In the genomic region with DNA sequence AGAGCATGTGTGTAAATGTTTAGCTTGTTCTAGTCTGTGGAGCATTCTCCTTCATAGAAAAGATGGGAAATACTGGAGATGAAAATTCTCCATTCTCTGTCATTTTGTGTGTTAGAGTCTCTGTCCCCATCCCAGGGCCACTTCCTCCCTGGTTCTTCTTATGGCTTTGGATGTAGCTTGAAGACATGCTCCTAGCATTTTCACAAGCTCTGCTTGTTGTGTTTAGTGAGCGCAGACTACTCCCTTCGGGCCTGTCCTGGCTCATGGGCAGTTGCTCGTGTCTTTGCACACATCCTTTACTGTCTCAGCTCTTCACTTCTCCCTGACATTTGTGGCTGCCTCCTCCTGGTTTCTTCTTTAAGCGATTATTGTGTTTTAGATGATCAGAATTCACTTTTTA, we compare ENCODE assay signal across 12 cellular contexts. TPM values are rescaled to one million over a fixed set of nuclear protein-coding genes. Genes with fewer than 3 reads are reported as not detected.
A peak's percentile ranks its signal among the peaks of the same experiment; 100 is the strongest.
DNase-seq lines count a peak whose midpoint lies in the region; ATAC-seq, FAIRE-seq and TF ChIP-seq lines count a peak whose summit lies in the region.
"Had no signal": no experiment of that assay in that cellular context is flagged by ENCODE, and none has a peak within 500 bp of the region (broad histone marks: within the 10 kb centered on the region; RNA-seq: fewer than 3 reads in every experiment).

No MANE protein-coding gene starts in this region.

- no peak for TF ChIP-seq RAD21 in GM12878 (IDR thresholded peaks at IDR 0.05; ENCODE audit: insufficient read depth, low read depth, low read length)

- H3K27me3 ChIP-seq in heart right ventricle (no peaks in the 10 kb centered on the region), GM12878 (replicated peaks in 1 of 2; ENCODE audit: control insufficient read depth in 2 of 2, insufficient read depth in 2 of 2, low read length in 1 of 2) (no peaks in the 10 kb centered on the region), uterus (no peaks in the 10 kb centered on the region), lower lobe of right lung (ENCODE audit: low read depth) (no peaks in the 10 kb centered on the region)

- no peak overlapping the region for H3K9ac ChIP-seq in GM12878 (ENCODE audit: control insufficient read depth, insufficient read depth, low read length)

- no peaks in the 10 kb centered on the region for H4K20me1 ChIP-seq in GM12878 (ENCODE audit: control insufficient read depth, insufficient read depth)

- TF ChIP-seq CTCF in heart right ventricle (IDR thresholded peaks at IDR 0.05) (no peak), GM12878 (IDR thresholded peaks at IDR 0.05 in 2 of 3, conservative IDR thresholded peaks at IDR 0.05 in 1 of 3; ENCODE audit: control insufficient read depth in 2 of 3, extremely low read depth in 1 of 3, insufficient read depth in 1 of 3, low read depth in 3 of 3, low read length in 3 of 3) (no peak), natural killer cell (IDR thresholded peaks at IDR 0.05) (no peak), uterus (IDR thresholded peaks at IDR 0.05) (no peak), lower lobe of right lung (IDR thresholded peaks at IDR 0.05) (no peak)

- H3K9me3 ChIP-seq in heart right ventricle = no peaks in the 10 kb centered on the region
- H3K9me3 ChIP-seq in GM12878 (replicated peaks; ENCODE audit: control insufficient read depth, insufficient read depth, low read length) = no peaks in the 10 kb centered on the region
- no peaks in the 10 kb centered on the region for H3K9me3 ChIP-seq in uterus
- H3K9me3 ChIP-seq in lower lobe of right lung = no peaks in the 10 kb centered on the region

- no peaks in the 10 kb centered on the region for H3K36me3 Mint-ChIP-seq in natural killer cell

- FAIRE-seq in GM12878 (lab: Jason Lieb, UNC) = no peak
- FAIRE-seq: bronchial epithelial cell had no signal

- H3K4me1 ChIP-seq in heart right ventricle (peaks cover 19 to 97% (median 92%) of the 10 kb centered on the region in 9 donors), GM12878 (ENCODE audit: control insufficient read depth, insufficient read depth, low read length) (peaks cover 70% of the 10 kb centered on the region), uterus (peaks cover 4 to 13% of the 10 kb centered on the region in 2 donors), lower lobe of right lung (peaks cover 68% of the 10 kb centered on the region)

- no TSS peak for BruUV-seq in GM12878 (replicated peaks; lab: Mats Ljungman, UMichigan)

- H3K79me2 ChIP-seq in GM12878 (ENCODE audit: control insufficient read depth, insufficient read depth, low read length) = peaks cover 66% of the 10 kb centered on the region

- H3K4me3 ChIP-seq in heart right ventricle = no peak overlapping the region
- H3K4me3 ChIP-seq in GM12878 = no peak overlapping the region
- no peak overlapping the region for H3K4me3 ChIP-seq in uterus
- H3K4me3 ChIP-seq in lower lobe of right lung = no peak overlapping the region

- H3K36me3 ChIP-seq in heart right ventricle = no peaks in the 10 kb centered on the region
- no peaks in the 10 kb centered on the region; a peak in 1 of 4 replicates for H3K36me3 ChIP-seq in GM12878 (ENCODE audit: control insufficient read depth in 2 of 2, insufficient read depth in 2 of 2, low read length in 1 of 2)
- no peaks in the 10 kb centered on the region for H3K36me3 ChIP-seq in uterus
- H3K36me3 ChIP-seq in lower lobe of right lung = no peaks in the 10 kb centered on the region

- CTCF ChIA-PET in GM12878 (lab: Yijun Ruan, JAX) = interaction anchor here (0.7 to 4.3 kb wide), 20 partner anchors 9 to 267 kb away, joined by 3 to 30 read pairs (median 4); partner anchors contain the start of gene DYRK3

- peak overlapping the region; percentile 4; the same call in 1 of the 2 replicates for H3K4me2 ChIP-seq in GM12878 (ENCODE audit: control insufficient read depth, insufficient read depth)

- POLR2A ChIA-PET in GM12878 (lab: Charles Lee) = interaction anchor here (0.7 to 21.4 kb wide), 12 partner anchors 11 to 246 kb away, joined by 3 to 334 read pairs (median 4); partner anchors contain the start of genes DYRK3 and MAPKAPK2

- H3K9me3 Mint-ChIP-seq in natural killer cell = no peaks in the 10 kb centered on the region

- no peak for TF ChIP-seq EP300 in GM12878 (IDR thresholded peaks at IDR 0.05; ENCODE audit: borderline replicate concordance in 1 of 2, control insufficient read depth in 1 of 2, low read depth in 2 of 2, low read length in 2 of 2)

- RAD21 ChIA-PET in GM12878 (lab: Charles Lee; ENCODE audit: unreplicated experiment) = interaction anchor here (0.6 to 5.0 kb wide), 16 partner anchors 10 to 94 kb away, joined by 3 to 30 read pairs (median 4); partner anchors contain the start of gene DYRK3

- H3K27ac Mint-ChIP-seq in natural killer cell = peak overlapping the region; percentile 92 to 94

- intact Hi-C loops in heart right ventricle (cut with DNase I) (no loop called here), cardiac septum (cut with DNase I) (no loop called here), GM12878 (cut with micrococcal nuclease; ENCODE audit: unreplicated experiment) (loop anchor here (5.0 kb wide), 2 partner anchors 108 to 207 kb away; partner anchors contain the start of gene FCMR), natural killer cell (cut with micrococcal nuclease) (loop anchor here (2.0 kb wide), 1 partner anchor 30 kb away; the partner anchor contains the start of gene MAPKAPK2), uterus (cut with DNase I; ENCODE audit: low total_unique reads) (no loop called here), lower lobe of right lung (cut with DNase I) (no loop called here)

- DNase-seq in heart right ventricle (no peak), cardiac septum (ENCODE audit: low spot score) (no peak), GM12878 (ENCODE audit: low read depth, low spot score) (no peak), natural killer cell (no peak), uterus (no peak), lower lobe of right lung (no peak), NOMO-1 treated with dmso at 0.1 percent for 144 hours (lab: John Stamatoyannopoulos, UW; ENCODE audit: unreplicated experiment) (no peak)
- DNase-seq: NCI-H524 had no signal

- H3K4me1 Mint-ChIP-seq in natural killer cell = peaks cover 87% of the 10 kb centered on the region in 2 donors

- H3K4me3 Mint-ChIP-seq in natural killer cell = peak overlapping the region; percentile 84

- no peaks in the 10 kb centered on the region for H3K27me3 Mint-ChIP-seq in natural killer cell (ENCODE audit: low read depth in 2 of 2)

- SMC1A ChIA-PET in GM12878 (lab: Charles Lee; ENCODE audit: uncharacterized antibody, unreplicated experiment) = interaction anchor here (0.8 to 17.9 kb wide), 21 partner anchors 10 to 220 kb away, joined by 3 to 222 read pairs (median 6); partner anchors contain the start of genes FCMR, IL19 and MAPKAPK2

- ATAC-seq in heart right ventricle = no peak
- no peak for ATAC-seq in GM12878
- ATAC-seq in natural killer cell = no peak
- no peak for ATAC-seq in lower lobe of right lung
- ATAC-seq in HG03439 (IDR thresholded peaks at IDR 0.05; ENCODE audit: unreplicated experiment) = no peak

- H2AFZ ChIP-seq in GM12878 (ENCODE audit: control insufficient read depth, low read depth, low read length) = no peak overlapping the region

- TF ChIP-seq POLR2A in GM12878 (IDR thresholded peaks at IDR 0.05; ENCODE audit: low read depth, low read length) = no peak
- no peak for TF ChIP-seq POLR2A in uterus (IDR thresholded peaks at IDR 0.05)

- H3K27ac ChIP-seq in heart right ventricle = peak overlapping the region in 8 of 10 donors; percentile 6 to 75 (median 58)
- peak overlapping the region; percentile 4; the same call in 1 of the 2 replicates for H3K27ac ChIP-seq in GM12878 (ENCODE audit: control insufficient read depth, insufficient read depth)
- H3K27ac ChIP-seq in uterus = peak overlapping the region; percentile 23 to 67
- H3K27ac ChIP-seq in lower lobe of right lung = no peak overlapping the region

- in situ Hi-C loops in GM12878 (cut with MboI) = no loop called here

- WGBS in heart right ventricle, 2 donors = 59 to 64% methylated on average over 4 of the region's 4 CpGs
- 86% methylated on average over 4 of the region's 4 CpGs for WGBS in GM12878 (ENCODE audit: insufficient coverage, insufficient replicate concordance, low lambda C conversion rate, missing lambda C conversion rate)

RNA-seq across cellular contexts. Expression of gene MAPKAPK2, which starts 30.4 kb away (rescaled TPM):
- total RNA-seq in heart right ventricle (100 to 1,000 TPM; 169 to 323 (median 224) TPM), cardiac septum (242 TPM), GM12878 (2014; rRNA removed) (59.9 and 62.6 TPM in 2 replicates), GM12878 (2014; rRNA removed; fragmentation: Illumina TruSeq; extraction: Trizol) (36.1 and 38.8 TPM in 2 replicates), GM12878 (2021) (92.2 and 93.0 TPM in 2 replicates), natural killer cell (100 to 1,000 TPM; 137 to 197 (median 178) TPM), uterus (10 to 100 TPM; 17.1 to 89.2 (median 27.4) TPM), lower lobe of right lung (87.0 TPM)
- polyA plus RNA-seq in heart right ventricle (100 to 1,000 TPM; 101 to 144 TPM), GM12878 (2011; rRNA removed) (51.0 and 71.7 TPM in 2 replicates), GM12878 (2014; fragmentation: Illumina TruSeq; extraction: Trizol) (66.8 and 70.6 TPM in 2 replicates), GM12878 (2014; fragmentation: Nextera tagmentation; extraction: Ambion mirVana) (1 to 10 TPM in 1 of 2 experiments, under 1 TPM in 1; 0.72 to 4.9 TPM), GM12878 (2014; rRNA removed) (65.5 and 65.7 TPM in 2 replicates), GM12878 (2016; fragmentation: Nextera tagmentation; extraction: Ambion mirVana) (1 to 10 TPM; 4.2 to 6.2 TPM)
- 38.9 and 42.0 TPM in 2 replicates for total RNA-seq in GM12878 (2013; cell fraction: nucleolus; rRNA removed)
- polyA plus RNA-seq in GM12878 (2011; ENCODE audit: low read depth) = 44.2 TPM
- polyA plus RNA-seq in GM12878 (2011; cell fraction: cytosol; rRNA removed) = 83.8 and 84.4 TPM in 2 replicates
- 110 and 118 TPM in 2 replicates for polyA plus RNA-seq in GM12878 (2011; cell fraction: nucleus; rRNA removed)
- polyA plus RNA-seq in GM12878 (2012) = 44.4 and 63.5 TPM in 2 replicates
- polyA minus RNA-seq in GM12878 (2011; rRNA and poly(A)+ RNA removed) = 67.7 and 81.3 TPM in 2 replicates
- polyA minus RNA-seq in GM12878 (2011; cell fraction: cytosol; rRNA and poly(A)+ RNA removed) = 25.1 and 29.4 TPM in 2 replicates
- polyA minus RNA-seq in GM12878 (2011; cell fraction: nucleus; rRNA and poly(A)+ RNA removed) = 23.2 and 39.0 TPM in 2 replicates

RNA-seq across cellular contexts. Expression of gene IL19, which starts 55.5 kb away (rescaled TPM):
- total RNA-seq in heart right ventricle (not detected), cardiac septum (not detected), GM12878 (2014; rRNA removed) (0.38 TPM in 1 of 2 replicates, not detected in the other), GM12878 (2014; rRNA removed; fragmentation: Illumina TruSeq; extraction: Trizol) (not detected in 2 replicates), GM12878 (2021) (not detected in 2 replicates), natural killer cell (not detected), uterus (under 1 TPM in 1 of 4 donors, not detected in 3; 0.76 TPM), lower lobe of right lung (not detected)
- polyA plus RNA-seq in heart right ventricle (not detected), GM12878 (2011; rRNA removed) (0.72 and 0.73 TPM in 2 replicates), GM12878 (2014; fragmentation: Illumina TruSeq; extraction: Trizol) (0.32 TPM in 1 of 2 replicates, not detected in the other), GM12878 (2014; fragmentation: Nextera tagmentation; extraction: Ambion mirVana) (under 1 TPM; 0.27 to 0.29 TPM), GM12878 (2014; rRNA removed) (0.10 TPM in 1 of 2 replicates, not detected in the other), GM12878 (2016; fragmentation: Nextera tagmentation; extraction: Ambion mirVana) (not detected)
- not detected in 2 replicates for total RNA-seq in GM12878 (2013; cell fraction: nucleolus; rRNA removed)
- 0.30 TPM for polyA plus RNA-seq in GM12878 (2011; ENCODE audit: low read depth)
- polyA plus RNA-seq in GM12878 (2011; cell fraction: cytosol; rRNA removed) = 0.33 and 0.63 TPM in 2 replicates
- 0.70 and 1.2 TPM in 2 replicates for polyA plus RNA-seq in GM12878 (2011; cell fraction: nucleus; rRNA removed)
- polyA plus RNA-seq in GM12878 (2012) = 0.65 TPM in 1 of 2 replicates, not detected in the other
- 0.37 and 0.41 TPM in 2 replicates for polyA minus RNA-seq in GM12878 (2011; rRNA and poly(A)+ RNA removed)
- polyA minus RNA-seq in GM12878 (2011; cell fraction: cytosol; rRNA and poly(A)+ RNA removed) = not detected in 2 replicates
- polyA minus RNA-seq in GM12878 (2011; cell fraction: nucleus; rRNA and poly(A)+ RNA removed) = 0.24 TPM in 1 of 2 replicates, not detected in the other
- total RNA-seq: bronchial epithelial cell, pulmonary artery endothelial cell had no signal
- polyA plus RNA-seq: BJ had no signal

RNA-seq across cellular contexts. Expression of gene IL10, which starts 57.2 kb away (rescaled TPM):
- total RNA-seq in heart right ventricle (1 to 10 TPM in 3 of 10 donors, under 1 TPM in 5, not detected in 2; 0.25 to 2.6 (median 0.74) TPM), cardiac septum (0.43 TPM), GM12878 (2014; rRNA removed) (1.0 and 1.1 TPM in 2 replicates), GM12878 (2014; rRNA removed; fragmentation: Illumina TruSeq; extraction: Trizol) (1.4 and 1.6 TPM in 2 replicates), GM12878 (2021) (0.67 and 1.1 TPM in 2 replicates), natural killer cell (1 to 10 TPM in 1 of 3 donors, not detected in 2; 1.0 TPM), uterus (1 to 10 TPM in 1 of 4 donors, under 1 TPM in 1, not detected in 2; 0.55 to 3.2 TPM), lower lobe of right lung (1.4 TPM)
- polyA plus RNA-seq in heart right ventricle (1 to 10 TPM in 1 of 2 donors, under 1 TPM in 1; 0.81 to 1.1 TPM), GM12878 (2011; rRNA removed) (5.0 and 6.3 TPM in 2 replicates), GM12878 (2014; fragmentation: Illumina TruSeq; extraction: Trizol) (1.4 and 1.8 TPM in 2 replicates), GM12878 (2014; fragmentation: Nextera tagmentation; extraction: Ambion mirVana) (1 to 10 TPM; 1.2 to 1.6 TPM), GM12878 (2014; rRNA removed) (0.92 and 1.5 TPM in 2 replicates), GM12878 (2016; fragmentation: Nextera tagmentation; extraction: Ambion mirVana) (under 1 TPM; 0.34 to 0.70 TPM)
- 1.5 and 3.6 TPM in 2 replicates for total RNA-seq in GM12878 (2013; cell fraction: nucleolus; rRNA removed)
- polyA plus RNA-seq in GM12878 (2011; ENCODE audit: low read depth) = 4.4 TPM
- polyA plus RNA-seq in GM12878 (2011; cell fraction: cytosol; rRNA removed) = 3.0 and 5.2 TPM in 2 replicates
- polyA plus RNA-seq in GM12878 (2011; cell fraction: nucleus; rRNA removed) = 1.0 and 1.4 TPM in 2 replicates
- 2.8 and 5.5 TPM in 2 replicates for polyA plus RNA-seq in GM12878 (2012)
- 3.7 and 6.0 TPM in 2 replicates for polyA minus RNA-seq in GM12878 (2011; rRNA and poly(A)+ RNA removed)
- polyA minus RNA-seq in GM12878 (2011; cell fraction: cytosol; rRNA and poly(A)+ RNA removed) = 1.1 and 2.1 TPM in 2 replicates
- 4.7 and 5.2 TPM in 2 replicates for polyA minus RNA-seq in GM12878 (2011; cell fraction: nucleus; rRNA and poly(A)+ RNA removed)
- total RNA-seq: bronchial epithelial cell, pulmonary artery endothelial cell had no signal
- polyA plus RNA-seq: BJ had no signal

Comparison
In these comparisons a context has a peak if more than half of its experiments do, and no peak if none do; other contexts are left out.
1. intact Hi-C loops: an anchor here in GM12878 (5.0 kb wide) and natural killer cell (2.0 kb wide); none called in heart right ventricle, cardiac septum, uterus and lower lobe of right lung.